31 cellular contexts compared by ENCODE assay signal in genomic region chr17:50292465-50292864, GRCh38. TPM values are rescaled to one million over a fixed set of nuclear protein-coding genes. Genes with fewer than 3 reads are reported as not detected.
"Had no signal": no experiment of that assay in that cellular context is flagged by ENCODE, and none has a peak within 500 bp of the region (broad histone marks: within the 10 kb centered on the region; RNA-seq: fewer than 3 reads in every experiment).

No MANE protein-coding gene starts in this region.

- H3K4me3 Mint-ChIP-seq: activated B cell treated with CpG ODN at 0.5 μM for 24 hours; activated CD4-positive, alpha-beta T cell treated with anti-CD3 and anti-CD28 coated beads for 36 hours; activated naive CD8-positive, alpha-beta T cell; activated T-cell treated with anti-CD3 and anti-CD28 coated beads, Interleukin-2, amount 50 U/mL, for 24 hours; activated T-helper 17 cell treated with anti-CD3 and anti-CD28 coated beads, Interleukin-2, amount 50 U/mL, for 72 hours; nephron progenitor cell; stimulated activated memory B cell treated with anti-CD40 and anti-IgM and Interleukin-4, amounts not matched to agents 10 μg/mL and 1 μg/mL and 100 μg/mL, for 72 hours had no signal

- H3K9me3 Mint-ChIP-seq: activated B cell treated with CpG ODN at 0.5 μM for 24 hours; activated T-cell treated with anti-CD3 and anti-CD28 coated beads, Interleukin-2, amount 50 U/mL, for 24 hours; activated T-helper 17 cell treated with anti-CD3 and anti-CD28 coated beads, Interleukin-2, amount 50 U/mL, for 72 hours; stimulated activated memory B cell treated with anti-CD40 and anti-IgM and Interleukin-4, amounts not matched to agents 10 μg/mL and 1 μg/mL and 100 μg/mL, for 72 hours had no signal

- H3K9ac ChIP-seq: parathyroid adenoma had no signal

- H3K36me3 ChIP-seq: cardiac muscle cell, right lobe of liver, stomach, suprapubic skin, tibial nerve had no signal

- H3K4me1 Mint-ChIP-seq: activated B cell treated with CpG ODN at 0.5 μM for 24 hours had no signal

- H3K9me3 ChIP-seq: body of pancreas, right lobe of liver, stomach, suprapubic skin, tibial nerve had no signal

- H3K27me3 ChIP-seq: body of pancreas, cardiac muscle cell, hepatocyte, right lobe of liver, stomach, suprapubic skin, tibial nerve had no signal

- H3K4me1 ChIP-seq: body of pancreas, parathyroid adenoma had no signal

- H2AFZ ChIP-seq: hepatocyte, parathyroid adenoma had no signal

- H3K27ac Mint-ChIP-seq: activated B cell treated with CpG ODN at 0.5 μM for 24 hours; activated CD4-positive, alpha-beta T cell treated with anti-CD3 and anti-CD28 coated beads for 36 hours; activated naive CD8-positive, alpha-beta T cell; activated T-cell treated with anti-CD3 and anti-CD28 coated beads, Interleukin-2, amount 50 U/mL, for 24 hours; activated T-helper 17 cell treated with anti-CD3 and anti-CD28 coated beads, Interleukin-2, amount 50 U/mL, for 72 hours; nephron progenitor cell; stimulated activated memory B cell treated with anti-CD40 and anti-IgM and Interleukin-4, amounts not matched to agents 10 μg/mL and 1 μg/mL and 100 μg/mL, for 72 hours had no signal

- DNase-seq: activated B cell treated with CpG ODN at 0.5 μM for 24 hours; activated CD4-positive, alpha-beta T cell treated with anti-CD3 and anti-CD28 coated beads for 36 hours; activated CD4-positive, alpha-beta T cell treated with anti-CD3 and anti-CD28 coated beads, Interleukin-2, amount 50 U/mL, for 4 hours; activated CD8-positive, alpha-beta memory T cell treated with anti-CD3 and anti-CD28 coated beads for 24 hours; activated CD8-positive, alpha-beta memory T cell treated with anti-CD3 and anti-CD28 coated beads, Interleukin-2, amount 50 U/mL, for 4 hours; activated naive CD4-positive, alpha-beta T cell; activated T-cell treated with anti-CD3 and anti-CD28 coated beads, Interleukin-2, amount 50 U/mL, for 24 hours; amygdala; body of pancreas; dermis blood vessel endothelial cell; effector CD8-positive, alpha-beta T cell; glutamatergic neuron; left ventricle myocardium superior; mammary epithelial cell; midbrain; nephron progenitor cell; stimulated activated CD4-positive, alpha-beta T cell treated with anti-CD3 and anti-CD28 coated beads, Interleukin-2, amount 100 ng/mL, for 24 hours; stomach; T1000 had no signal

- H3K4me2 ChIP-seq: hepatocyte had no signal

- H3K36me3 Mint-ChIP-seq: activated naive CD8-positive, alpha-beta T cell; stimulated activated memory B cell treated with anti-CD40 and anti-IgM and Interleukin-4, amounts not matched to agents 10 μg/mL and 1 μg/mL and 100 μg/mL, for 72 hours had no signal

- H3K4me3 ChIP-seq: body of pancreas, cardiac muscle cell, hepatocyte, right lobe of liver, skin epidermis, stomach, suprapubic skin, tibial nerve had no signal

- H3K27ac ChIP-seq: body of pancreas, cardiac muscle cell, hepatocyte, parathyroid adenoma, right lobe of liver, skin epidermis, stomach, suprapubic skin, tibial nerve had no signal

RNA-seq across cellular contexts. Expression of gene TMEM92, which starts 18.2 kb away (rescaled TPM):
- total RNA-seq: activated B cell treated with CpG ODN at 0.5 μM for 24 hours, body of pancreas, endothelial cell of umbilical vein, frontal cortex, left ventricle myocardium superior had no signal
